1 cellular context compared by ENCODE assay signal in the genomic region with DNA sequence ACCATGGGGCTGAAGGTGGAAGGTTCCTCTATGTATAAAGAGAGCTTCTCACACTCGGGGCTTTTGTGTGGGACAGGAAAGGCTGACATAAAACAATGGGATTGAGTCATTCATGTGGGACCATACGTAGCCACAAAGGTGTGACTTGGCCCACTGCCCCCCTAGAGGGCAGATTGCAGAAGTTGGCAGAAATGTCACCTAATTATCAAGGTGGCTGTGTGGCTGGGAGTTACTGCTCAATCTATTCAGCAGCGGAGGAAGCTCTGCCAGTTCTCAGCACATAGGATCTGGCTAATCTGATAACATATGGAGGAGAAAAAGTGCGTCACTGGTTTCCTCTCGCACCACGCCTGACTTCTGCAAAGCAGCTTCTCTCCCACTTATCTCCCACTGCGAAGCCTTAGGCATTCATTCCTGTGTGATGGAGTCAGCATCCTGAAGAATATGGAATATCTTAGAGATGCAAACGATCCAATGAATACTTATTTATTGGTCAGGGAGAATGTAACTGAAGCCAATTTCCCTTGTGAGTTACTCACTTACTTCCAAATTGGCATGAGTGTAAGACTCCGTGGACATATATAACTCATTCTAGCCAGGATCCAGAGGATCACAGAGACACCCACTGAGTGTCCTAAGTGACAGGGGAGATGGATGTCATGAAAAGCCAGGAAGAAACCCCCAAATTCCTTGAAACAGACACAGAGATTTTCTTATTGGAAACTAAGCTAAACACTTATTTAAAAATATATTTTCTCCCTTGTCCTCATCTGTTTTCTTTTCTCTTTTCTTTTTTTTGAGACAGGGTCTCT.
TF ChIP-seq lines count a peak whose summit lies in the region.

No MANE protein-coding gene starts in this region.

TF ChIP-seq in HCT116, 20 proteins besides CTCF, POLR2A, EP300 and RAD21 (continued from another document):
- TF ChIP-seq, protein P1, sequence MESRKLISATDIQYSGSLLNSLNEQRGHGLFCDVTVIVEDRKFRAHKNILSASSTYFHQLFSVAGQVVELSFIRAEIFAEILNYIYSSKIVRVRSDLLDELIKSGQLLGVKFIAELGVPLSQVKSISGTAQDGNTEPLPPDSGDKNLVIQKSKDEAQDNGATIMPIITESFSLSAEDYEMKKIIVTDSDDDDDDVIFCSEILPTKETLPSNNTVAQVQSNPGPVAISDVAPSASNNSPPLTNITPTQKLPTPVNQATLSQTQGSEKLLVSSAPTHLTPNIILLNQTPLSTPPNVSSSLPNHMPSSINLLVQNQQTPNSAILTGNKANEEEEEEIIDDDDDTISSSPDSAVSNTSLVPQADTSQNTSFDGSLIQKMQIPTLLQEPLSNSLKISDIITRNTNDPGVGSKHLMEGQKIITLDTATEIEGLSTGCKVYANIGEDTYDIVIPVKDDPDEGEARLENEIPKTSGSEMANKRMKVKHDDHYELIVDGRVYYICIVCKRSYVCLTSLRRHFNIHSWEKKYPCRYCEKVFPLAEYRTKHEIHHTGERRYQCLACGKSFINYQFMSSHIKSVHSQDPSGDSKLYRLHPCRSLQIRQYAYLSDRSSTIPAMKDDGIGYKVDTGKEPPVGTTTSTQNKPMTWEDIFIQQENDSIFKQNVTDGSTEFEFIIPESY (IDR thresholded peaks at IDR 0.05; ENCODE audit: extremely low read depth, insufficient replicate concordance, low read length), result no peak
